ENCODE assay signal across 16 cellular contexts in genomic region chr4:84804126-84804525, GRCh38.
DNase-seq lines count a peak whose midpoint lies in the region; ATAC-seq and TF ChIP-seq lines count a peak whose summit lies in the region.
"Had no signal": no experiment of that assay in that cellular context is flagged by ENCODE, and none has a peak within 500 bp of the region (broad histone marks: within the 10 kb centered on the region; RNA-seq: fewer than 3 reads in every experiment).

No MANE protein-coding gene starts in this region.

- H3K9me3 Mint-ChIP-seq in naive thymus-derived CD8-positive, alpha-beta T cell, result no peaks in the 10 kb centered on the region
- H3K9me3 Mint-ChIP-seq: activated naive CD4-positive, alpha-beta T cell treated with anti-CD3 and anti-CD28 coated beads, Interleukin-2, amount 10 ng/mL, durations not matched to agents 7 days and 5 days had no signal

- DNase-seq in GM03348 (ENCODE audit: low spot score) (peak; percentile 7), astrocyte of the cerebellum (ENCODE audit: low read depth) (peak; percentile 50), fibroblast of villous mesenchyme (ENCODE audit: low read depth) (peak; percentile 46), skeletal muscle cell (ENCODE audit: low read depth) (peak; percentile 54), HUDEP-2 (lab: John Stamatoyannopoulos, UW; ENCODE audit: unreplicated experiment in 76 of 76) (no peak), NCI-H2227 (lab: John Stamatoyannopoulos, UW; ENCODE audit: unreplicated experiment) (no peak)
- DNase-seq in naive thymus-derived CD8-positive, alpha-beta T cell, result no peak
- DNase-seq: activated CD4-positive, alpha-beta T cell treated with anti-CD3 and anti-CD28 coated beads, Interleukin-2, amount 50 U/mL, for 4 hours; activated naive CD4-positive, alpha-beta T cell treated with anti-CD3 and anti-CD28 coated beads, Interleukin-2, amount 10 ng/mL, durations not matched to agents 7 days and 5 days; activated T-cell treated with anti-CD3 and anti-CD28 coated beads, Interleukin-2, amount 50 U/mL, for 1 hour; foreskin melanocyte; right lobe of liver had no signal

- H3K4me3 Mint-ChIP-seq in naive thymus-derived CD8-positive, alpha-beta T cell, result no peak overlapping the region
- H3K4me3 Mint-ChIP-seq: activated naive CD4-positive, alpha-beta T cell treated with anti-CD3 and anti-CD28 coated beads, Interleukin-2, amount 10 ng/mL, durations not matched to agents 7 days and 5 days had no signal

- H3K27me3 Mint-ChIP-seq in naive thymus-derived CD8-positive, alpha-beta T cell, result peaks cover 0 to 4% (median 0%) of the 10 kb centered on the region in 5 donors
- H3K27me3 Mint-ChIP-seq: activated naive CD4-positive, alpha-beta T cell treated with anti-CD3 and anti-CD28 coated beads, Interleukin-2, amount 10 ng/mL, durations not matched to agents 7 days and 5 days had no signal

- in situ Hi-C loops in astrocyte of the cerebellum (cut with HindIII; ENCODE audit: low sequenced_read_pairs), result no loop called here

- H3K27ac Mint-ChIP-seq in naive thymus-derived CD8-positive, alpha-beta T cell, result no peak overlapping the region
- H3K27ac Mint-ChIP-seq: activated naive CD4-positive, alpha-beta T cell treated with anti-CD3 and anti-CD28 coated beads, Interleukin-2, amount 10 ng/mL, durations not matched to agents 7 days and 5 days had no signal

- no peak for ATAC-seq in naive thymus-derived CD8-positive, alpha-beta T cell
- ATAC-seq: Panc1, right lobe of liver had no signal

- H3K4me1 Mint-ChIP-seq in naive thymus-derived CD8-positive, alpha-beta T cell, result no peaks in the 10 kb centered on the region
- H3K4me1 Mint-ChIP-seq: activated naive CD4-positive, alpha-beta T cell treated with anti-CD3 and anti-CD28 coated beads, Interleukin-2, amount 10 ng/mL, durations not matched to agents 7 days and 5 days had no signal

- TF ChIP-seq CTCF in astrocyte of the cerebellum (IDR thresholded peaks at IDR 0.05; ENCODE audit: low read depth, low read length, missing control alignments) (no peak), fibroblast of villous mesenchyme (IDR thresholded peaks at IDR 0.05; ENCODE audit: insufficient read depth, low read depth, low read length) (no peak)

- POLR2A ChIA-PET in naive thymus-derived CD8-positive, alpha-beta T cell (lab: Charles Lee), result no interaction called here

- H3K4me3 ChIP-seq in astrocyte of the cerebellum (ENCODE audit: low read depth, low read length) (no peak overlapping the region), fibroblast of villous mesenchyme (ENCODE audit: low read depth, low read length) (no peak overlapping the region), skeletal muscle cell (ENCODE audit: low read depth, low read length) (no peak overlapping the region)
- H3K4me3 ChIP-seq: BLaER1 treated with 17β-estradiol and CSF1 and Interleukin-3, amounts not matched to agents 10 nM and 100 nM; breast epithelium; lung; right lobe of liver had no signal

- no peaks in the 10 kb centered on the region for H3K36me3 Mint-ChIP-seq in naive thymus-derived CD8-positive, alpha-beta T cell
- H3K36me3 Mint-ChIP-seq: activated naive CD4-positive, alpha-beta T cell treated with anti-CD3 and anti-CD28 coated beads, Interleukin-2, amount 10 ng/mL, durations not matched to agents 7 days and 5 days had no signal

Comparison
In these comparisons a context has a peak if more than half of its experiments do, and no peak if none do; other contexts are left out.
1. DNase-seq: peak in GM03348 (single experiment), astrocyte of the cerebellum (single experiment), fibroblast of villous mesenchyme (single experiment) and skeletal muscle cell (single experiment); none in HUDEP-2 (0 of 76), NCI-H2227 (single experiment) and naive thymus-derived CD8-positive, alpha-beta T cell (0 of 10).